Comparison of ENCODE assay signal across 1 cellular context in genomic region chr2:84953535-84953934, GRCh38.
A peak's percentile ranks its signal among the peaks of the same experiment; 100 is the strongest.
TF ChIP-seq lines count a peak whose summit lies in the region.

No MANE protein-coding gene starts in this region.

TF ChIP-seq in HepG2, 621 proteins besides CTCF, POLR2A, EP300 and RAD21 (continued from another document):
- 0 out of 2 replicates have a peak, but pooled peaks have one; percentile 21 for TF ChIP-seq HOMEZ (CRISPR knock-in tag; IDR thresholded peaks at IDR 0.05; ENCODE audit: low read depth)
- 0 out of 2 replicates have a peak, but pooled peaks have one; percentile 15 for TF ChIP-seq KMT2B (CRISPR knock-in tag; IDR thresholded peaks at IDR 0.05)
- TF ChIP-seq RCOR2 (CRISPR knock-in tag; IDR thresholded peaks at IDR 0.05) = no peak
- TF ChIP-seq SP2 (CRISPR knock-in tag; IDR thresholded peaks at IDR 0.05) = no peak
- no peak for TF ChIP-seq PCBP1 (IDR thresholded peaks at IDR 0.05; ENCODE audit: borderline replicate concordance, low read depth, low read length)
- TF ChIP-seq GFI1 (CRISPR knock-in tag; IDR thresholded peaks at IDR 0.05; ENCODE audit: borderline replicate concordance) = 0 out of 2 replicates have a peak, but pooled peaks have one; percentile 13
- TF ChIP-seq FOXA3 (CRISPR knock-in tag; IDR thresholded peaks at IDR 0.05) = no peak
- no peak for TF ChIP-seq NRL (CRISPR knock-in tag; IDR thresholded peaks at IDR 0.05; ENCODE audit: borderline replicate concordance)
- TF ChIP-seq FLYWCH1 (CRISPR knock-in tag; IDR thresholded peaks at IDR 0.05) = 0 out of 2 replicates have a peak, but pooled peaks have one; percentile 9
- no peak for TF ChIP-seq REL (CRISPR knock-in tag; conservative IDR thresholded peaks at IDR 0.05)
- no peak for TF ChIP-seq ZGPAT (CRISPR knock-in tag; IDR thresholded peaks at IDR 0.05)
- no peak for TF ChIP-seq ZNF512B (CRISPR knock-in tag; IDR thresholded peaks at IDR 0.05; ENCODE audit: borderline replicate concordance)
- TF ChIP-seq ARNTL (CRISPR knock-in tag; IDR thresholded peaks at IDR 0.05) = no peak
- no peak for TF ChIP-seq TFDP1 (CRISPR knock-in tag; IDR thresholded peaks at IDR 0.05; ENCODE audit: borderline replicate concordance)
- TF ChIP-seq CBFB (CRISPR knock-in tag; IDR thresholded peaks at IDR 0.05) = no peak
- no peak for TF ChIP-seq RXRA (CRISPR knock-in tag; IDR thresholded peaks at IDR 0.05)
- no peak for TF ChIP-seq FOXM1 (CRISPR knock-in tag; IDR thresholded peaks at IDR 0.05)
- 0 out of 2 replicates have a peak, but pooled peaks have one; percentile 53 for TF ChIP-seq TFE3 (CRISPR knock-in tag; IDR thresholded peaks at IDR 0.05)
- 0 out of 2 replicates have a peak, but pooled peaks have one; percentile 46 for TF ChIP-seq ZNF629 (CRISPR knock-in tag; conservative IDR thresholded peaks at IDR 0.05)
- no peak for TF ChIP-seq AGO2 (optimal IDR thresholded peaks at IDR 0.05; ENCODE audit: low read depth, low read length)
- TF ChIP-seq ARNT (IDR thresholded peaks at IDR 0.05) = no peak
- TF ChIP-seq AHDC1 (CRISPR knock-in tag; IDR thresholded peaks at IDR 0.05; ENCODE audit: borderline replicate concordance) = no peak
- no peak for TF ChIP-seq ZNF331 (CRISPR knock-in tag; IDR thresholded peaks at IDR 0.05)
- 0 out of 2 replicates have a peak, but pooled peaks have one; percentile 25 for TF ChIP-seq ZNF878 (CRISPR knock-in tag; IDR thresholded peaks at IDR 0.05)
- no peak for TF ChIP-seq ZFP1 (CRISPR knock-in tag; IDR thresholded peaks at IDR 0.05)
- TF ChIP-seq ZBTB43 (CRISPR knock-in tag; conservative IDR thresholded peaks at IDR 0.05) = 0 out of 2 replicates have a peak, but pooled peaks have one; percentile 30
TF ChIP-seq in HepG2: peak in this region for 13.
